ENCODE assay signal across 8 cellular contexts in genomic region chr1:221742555-221743415, GRCh38. TPM values are rescaled to one million over a fixed set of nuclear protein-coding genes. Genes with fewer than 3 reads are reported as not detected.
DNase-seq lines count a peak whose midpoint lies in the region; ATAC-seq and TF ChIP-seq lines count a peak whose summit lies in the region.

No MANE protein-coding gene starts in this region.

- POLR2A ChIA-PET in activated CD8-positive, alpha-beta T cell treated with anti-CD3 and anti-CD28 coated beads, Interleukin-2, amount 10 ng/mL, durations not matched to agents 7 days and 5 days (lab: Charles Lee), result interaction anchor here (0.6 to 7.5 kb wide), 39 partner anchors 9 to 307 kb away, joined by 3 to 268 read pairs (median 6); no protein-coding TSS in a partner anchor

- CTCF ChIA-PET in activated CD8-positive, alpha-beta T cell treated with anti-CD3 and anti-CD28 coated beads, Interleukin-2, amount 10 ng/mL, durations not matched to agents 7 days and 5 days (lab: Charles Lee), result interaction anchor here (0.8 to 5.6 kb wide), 47 partner anchors 9 to 713 kb away, joined by 3 to 56 read pairs (median 5); no protein-coding TSS in a partner anchor

- no peaks in the 10 kb centered on the region for H3K36me3 Mint-ChIP-seq in activated CD8-positive, alpha-beta T cell treated with anti-CD3 and anti-CD28 coated beads, Interleukin-2, amount 10 ng/mL, durations not matched to agents 7 days and 5 days (ENCODE audit: low read depth)
- H3K36me3 Mint-ChIP-seq in effector memory CD8-positive, alpha-beta T cell (ENCODE audit: insufficient read depth), result peaks cover 29% of the 10 kb centered on the region
- H3K36me3 Mint-ChIP-seq in mesothelial cell of epicardium, result no peaks in the 10 kb centered on the region

- H3K27me3 ChIP-seq in BE2C, result no peaks in the 10 kb centered on the region

- peak overlapping the region; percentile 81 for H3K4me3 ChIP-seq in BE2C (ENCODE audit: low read depth, low read length)

- peaks cover 15% of the 10 kb centered on the region for H3K36me3 ChIP-seq in BE2C

- H3K27me3 Mint-ChIP-seq in activated CD8-positive, alpha-beta T cell treated with anti-CD3 and anti-CD28 coated beads, Interleukin-2, amount 10 ng/mL, durations not matched to agents 7 days and 5 days (ENCODE audit: low read depth), result no peaks in the 10 kb centered on the region
- no peaks in the 10 kb centered on the region for H3K27me3 Mint-ChIP-seq in effector memory CD8-positive, alpha-beta T cell
- peaks cover 3% of the 10 kb centered on the region for H3K27me3 Mint-ChIP-seq in mesothelial cell of epicardium (ENCODE audit: low read depth)

- ATAC-seq in GM19023 (IDR thresholded peaks at IDR 0.05; ENCODE audit: unreplicated experiment), result peak; percentile 48
- peak; percentile 49 for ATAC-seq in HG03280 (IDR thresholded peaks at IDR 0.05; ENCODE audit: unreplicated experiment)
- peak; percentile 59 for ATAC-seq in activated CD8-positive, alpha-beta T cell treated with anti-CD3 and anti-CD28 coated beads, Interleukin-2, amount 10 ng/mL, durations not matched to agents 7 days and 5 days
- peak; percentile 53 for ATAC-seq in effector memory CD8-positive, alpha-beta T cell (replicated peaks)

- peaks cover 4% of the 10 kb centered on the region for H3K9me3 Mint-ChIP-seq in activated CD8-positive, alpha-beta T cell treated with anti-CD3 and anti-CD28 coated beads, Interleukin-2, amount 10 ng/mL, durations not matched to agents 7 days and 5 days (ENCODE audit: insufficient read depth)
- no peaks in the 10 kb centered on the region for H3K9me3 Mint-ChIP-seq in effector memory CD8-positive, alpha-beta T cell
- no peaks in the 10 kb centered on the region for H3K9me3 Mint-ChIP-seq in mesothelial cell of epicardium

- H3K9me3 ChIP-seq in BE2C, result no peaks in the 10 kb centered on the region

- peak overlapping the region; percentile 82 for H3K4me3 Mint-ChIP-seq in activated CD8-positive, alpha-beta T cell treated with anti-CD3 and anti-CD28 coated beads, Interleukin-2, amount 10 ng/mL, durations not matched to agents 7 days and 5 days
- no peak overlapping the region for H3K4me3 Mint-ChIP-seq in effector memory CD8-positive, alpha-beta T cell
- peak overlapping the region; percentile 70 for H3K4me3 Mint-ChIP-seq in mesothelial cell of epicardium

- H3K27ac Mint-ChIP-seq in activated CD8-positive, alpha-beta T cell treated with anti-CD3 and anti-CD28 coated beads, Interleukin-2, amount 10 ng/mL, durations not matched to agents 7 days and 5 days, result peak overlapping the region; percentile 92
- H3K27ac Mint-ChIP-seq in effector memory CD8-positive, alpha-beta T cell, result no peak overlapping the region
- H3K27ac Mint-ChIP-seq in mesothelial cell of epicardium, result peak overlapping the region; percentile 80

- peaks cover 19% of the 10 kb centered on the region for H3K4me1 Mint-ChIP-seq in activated CD8-positive, alpha-beta T cell treated with anti-CD3 and anti-CD28 coated beads, Interleukin-2, amount 10 ng/mL, durations not matched to agents 7 days and 5 days (ENCODE audit: low read depth)
- peaks cover 15 to 22% of the 10 kb centered on the region in 2 donors for H3K4me1 Mint-ChIP-seq in effector memory CD8-positive, alpha-beta T cell (ENCODE audit: low read depth in 2 of 2)
- peaks cover 12% of the 10 kb centered on the region for H3K4me1 Mint-ChIP-seq in mesothelial cell of epicardium

- no peaks in the 10 kb centered on the region for H3K4me1 ChIP-seq in BE2C

- DNase-seq in BE2C, result peak; percentile 92
- peak; percentile 83 for DNase-seq in NCI-H748 (lab: John Stamatoyannopoulos, UW; ENCODE audit: unreplicated experiment)
- peak; percentile 89 for DNase-seq in activated CD8-positive, alpha-beta T cell treated with anti-CD3 and anti-CD28 coated beads, Interleukin-2, amount 10 ng/mL, durations not matched to agents 7 days and 5 days
- DNase-seq in effector memory CD8-positive, alpha-beta T cell, result peak; percentile 79 to 82 (median 79)
- peak; percentile 42 to 54 for DNase-seq in mesothelial cell of epicardium (ENCODE audit: low spot score in 2 of 2, unreplicated experiment in 2 of 2)
- DNase-seq in stimulated activated CD8-positive, alpha-beta memory T cell treated with anti-CD3 and anti-CD28 coated beads, Interleukin-2, amount 100 ng/mL, for 1 hour (ENCODE audit: low read depth in 2 of 2), result peak; percentile 53 to 61

- no peak for TF ChIP-seq CTCF in BE2C (IDR thresholded peaks at IDR 0.05; ENCODE audit: low read depth, low read length)
- no peak for TF ChIP-seq CTCF in mesothelial cell of epicardium (IDR thresholded peaks at IDR 0.05; ENCODE audit: unreplicated experiment)

RNA-seq across cellular contexts. Expression of gene DUSP10, which starts 0.9 kb away (rescaled TPM):
- 17.0 TPM for polyA plus RNA-seq in BE2C (2012; ENCODE audit: insufficient read depth, insufficient read length, low read depth)
- total RNA-seq in activated CD8-positive, alpha-beta T cell treated with anti-CD3 and anti-CD28 coated beads, Interleukin-2, amount 10 ng/mL, durations not matched to agents 7 days and 5 days, result 10 to 100 TPM; 12.1 to 13.0 TPM
- 3.5 to 4.0 TPM (median 3.7 TPM) in 3 replicates for total RNA-seq in mesothelial cell of epicardium

Comparison
In these comparisons a context has a peak if more than half of its experiments do, and no peak if none do; other contexts are left out.
1. Peak in every context shown above with its lines: DNase-seq, ATAC-seq and H3K4me3 ChIP-seq.
2. H3K27ac Mint-ChIP-seq: peak in activated CD8-positive, alpha-beta T cell treated with anti-CD3 and anti-CD28 coated beads, Interleukin-2, amount 10 ng/mL, durations not matched to agents 7 days and 5 days (single experiment) and mesothelial cell of epicardium (single experiment); none in effector memory CD8-positive, alpha-beta T cell (0 of 2).
3. H3K4me3 Mint-ChIP-seq: peak in activated CD8-positive, alpha-beta T cell treated with anti-CD3 and anti-CD28 coated beads, Interleukin-2, amount 10 ng/mL, durations not matched to agents 7 days and 5 days (single experiment) and mesothelial cell of epicardium (single experiment); none in effector memory CD8-positive, alpha-beta T cell (0 of 2).